ENCODE assay signal across 1 cellular context in the genomic region with DNA sequence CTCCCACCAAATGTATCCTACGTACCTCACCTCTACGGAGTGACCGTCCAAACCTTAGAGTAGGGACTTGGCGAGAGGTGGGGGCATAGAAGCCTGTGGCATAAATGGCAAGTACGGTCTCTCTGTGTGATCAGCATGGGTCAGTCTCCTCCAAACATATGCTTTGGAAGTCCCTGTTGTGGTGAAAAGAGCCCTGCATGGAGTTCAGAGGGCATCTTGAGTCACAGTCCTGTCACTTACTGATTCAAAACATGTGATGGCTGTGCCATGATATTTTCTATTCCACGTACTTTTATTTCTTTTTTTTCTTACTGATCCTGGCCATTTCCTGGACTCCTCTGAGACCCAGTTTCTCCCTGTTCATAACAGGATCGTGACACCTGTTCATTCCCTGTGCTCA.
TF ChIP-seq lines count a peak whose summit lies in the region.

No MANE protein-coding gene starts in this region.

TF ChIP-seq in GM12878, 131 proteins besides CTCF, POLR2A, EP300 and RAD21 (continued from another document):
- TF ChIP-seq E2F8 (IDR thresholded peaks at IDR 0.05; ENCODE audit: low read depth, partially characterized antibody) (no peak), BRCA1 (IDR thresholded peaks at IDR 0.05; ENCODE audit: low read depth, low read length) (no peak), RFX5 (IDR thresholded peaks at IDR 0.05; ENCODE audit: low read depth, low read length) (no peak), NFYA (IDR thresholded peaks at IDR 0.05; ENCODE audit: borderline replicate concordance, low read depth, low read length) (no peak), GABPA (IDR thresholded peaks at IDR 0.05; ENCODE audit: low read depth) (no peak)
- TF ChIP-seq, protein P1, sequence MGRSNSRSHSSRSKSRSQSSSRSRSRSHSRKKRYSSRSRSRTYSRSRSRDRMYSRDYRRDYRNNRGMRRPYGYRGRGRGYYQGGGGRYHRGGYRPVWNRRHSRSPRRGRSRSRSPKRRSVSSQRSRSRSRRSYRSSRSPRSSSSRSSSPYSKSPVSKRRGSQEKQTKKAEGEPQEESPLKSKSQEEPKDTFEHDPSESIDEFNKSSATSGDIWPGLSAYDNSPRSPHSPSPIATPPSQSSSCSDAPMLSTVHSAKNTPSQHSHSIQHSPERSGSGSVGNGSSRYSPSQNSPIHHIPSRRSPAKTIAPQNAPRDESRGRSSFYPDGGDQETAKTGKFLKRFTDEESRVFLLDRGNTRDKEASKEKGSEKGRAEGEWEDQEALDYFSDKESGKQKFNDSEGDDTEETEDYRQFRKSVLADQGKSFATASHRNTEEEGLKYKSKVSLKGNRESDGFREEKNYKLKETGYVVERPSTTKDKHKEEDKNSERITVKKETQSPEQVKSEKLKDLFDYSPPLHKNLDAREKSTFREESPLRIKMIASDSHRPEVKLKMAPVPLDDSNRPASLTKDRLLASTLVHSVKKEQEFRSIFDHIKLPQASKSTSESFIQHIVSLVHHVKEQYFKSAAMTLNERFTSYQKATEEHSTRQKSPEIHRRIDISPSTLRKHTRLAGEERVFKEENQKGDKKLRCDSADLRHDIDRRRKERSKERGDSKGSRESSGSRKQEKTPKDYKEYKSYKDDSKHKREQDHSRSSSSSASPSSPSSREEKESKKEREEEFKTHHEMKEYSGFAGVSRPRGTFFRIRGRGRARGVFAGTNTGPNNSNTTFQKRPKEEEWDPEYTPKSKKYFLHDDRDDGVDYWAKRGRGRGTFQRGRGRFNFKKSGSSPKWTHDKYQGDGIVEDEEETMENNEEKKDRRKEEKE (IDR thresholded peaks at IDR 0.05), result no peak
